Comparison of ENCODE assay signal across 7 cellular contexts in genomic region chr17:31559647-31560501, GRCh38.
A peak's percentile ranks its signal among the peaks of the same experiment; 100 is the strongest.
DNase-seq lines count a peak whose midpoint lies in the region; ATAC-seq and TF ChIP-seq lines count a peak whose summit lies in the region.

No MANE protein-coding gene starts in this region.

- H3K36me3 ChIP-seq in kidney epithelial cell (ENCODE audit: control insufficient read depth, insufficient read depth, low read length), result no peaks in the 10 kb centered on the region
- no peaks in the 10 kb centered on the region for H3K36me3 ChIP-seq in stomach

- intact Hi-C loops in stomach (cut with DNase I; ENCODE audit: low total_unique reads), result loop anchor here (5.0 kb wide), 1 partner anchor 282 kb away; no protein-coding TSS in a partner anchor

- TF ChIP-seq POLR2A in stomach (IDR thresholded peaks at IDR 0.05), result no peak

- H3K9me3 ChIP-seq in stomach, result no peaks in the 10 kb centered on the region

- H3K27ac ChIP-seq in stomach, result peak overlapping the region; percentile 89 to 95 (median 92)

- TF ChIP-seq CTCF in HFF-Myc (IDR thresholded peaks at IDR 0.05; ENCODE audit: low read depth, low read length, missing control alignments), result no peak
- TF ChIP-seq CTCF in kidney epithelial cell (IDR thresholded peaks at IDR 0.05; ENCODE audit: insufficient read depth, low read length, poor library complexity, severe bottlenecking), result no peak
- TF ChIP-seq CTCF in stomach (IDR thresholded peaks at IDR 0.05), result no peak

- no peak for TF ChIP-seq EP300 in stomach (IDR thresholded peaks at IDR 0.05)

- H3K27me3 ChIP-seq in kidney epithelial cell (ENCODE audit: control insufficient read depth, insufficient read depth, low read length) (no peaks in the 10 kb centered on the region), stomach (no peaks in the 10 kb centered on the region)

- DNase-seq in HFF-Myc (ENCODE audit: extremely low read depth, low read depth) (no peak), astrocyte of the hippocampus (ENCODE audit: low read depth, low spot score) (peak; percentile 60), kidney epithelial cell (ENCODE audit: low read depth) (no peak), stomach (no peak), HEK293T (ENCODE audit: extremely low spot score) (no peak), hepatic stellate cell (ENCODE audit: low spot score) (no peak)

- peaks cover 49 to 62% (median 60%) of the 10 kb centered on the region in 4 donors for H3K4me1 ChIP-seq in stomach

- H3K4me3 ChIP-seq in HFF-Myc (replicated peaks; ENCODE audit: low read depth, low read length), result peak overlapping the region; percentile 67
- H3K4me3 ChIP-seq in kidney epithelial cell (ENCODE audit: low read depth, low read length), result peak overlapping the region; percentile 51
- H3K4me3 ChIP-seq in stomach, result peak overlapping the region; percentile 56 to 81 (median 74)

- POLR2A ChIA-PET in HEK293T (lab: Yijun Ruan, JAX), result interaction anchor here (1.4 kb wide), 2 partner anchors 10 to 341 kb away, joined by 3 read pairs; no protein-coding TSS in a partner anchor

- WGBS in stomach, 5 donors, result 22 to 47% (median 26%) methylated on average over 16 to 82 of the region's 82 CpGs

- ATAC-seq in HG03097 (IDR thresholded peaks at IDR 0.05; ENCODE audit: low FRiP score, unreplicated experiment), result no peak

- CTCF ChIA-PET in HEK293T (lab: Yijun Ruan, JAX), result no interaction called here

TF ChIP-seq in HEK293T, 16 proteins besides CTCF, POLR2A, EP300 and RAD21:
- no peak for TF ChIP-seq LEF1 (IDR thresholded peaks at IDR 0.05; ENCODE audit: borderline replicate concordance)
- no peak for TF ChIP-seq ZNF384 (IDR thresholded peaks at IDR 0.05)
- no peak for TF ChIP-seq ELF4 (IDR thresholded peaks at IDR 0.05)
- TF ChIP-seq CTBP1 (IDR thresholded peaks at IDR 0.05; ENCODE audit: borderline replicate concordance), result no peak
- TF ChIP-seq FOXM1 (IDR thresholded peaks at IDR 0.05; ENCODE audit: borderline replicate concordance), result no peak
- no peak for TF ChIP-seq BHLHE40 (IDR thresholded peaks at IDR 0.05; ENCODE audit: borderline replicate concordance)
- no peak for TF ChIP-seq SUZ12 (IDR thresholded peaks at IDR 0.05)
- no peak for TF ChIP-seq HDGF (IDR thresholded peaks at IDR 0.05; ENCODE audit: borderline replicate concordance)
- TF ChIP-seq TARDBP (IDR thresholded peaks at IDR 0.05), result no peak
- no peak for TF ChIP-seq PKNOX1 (IDR thresholded peaks at IDR 0.05)
